2 cellular contexts compared by ENCODE assay signal in the genomic region with DNA sequence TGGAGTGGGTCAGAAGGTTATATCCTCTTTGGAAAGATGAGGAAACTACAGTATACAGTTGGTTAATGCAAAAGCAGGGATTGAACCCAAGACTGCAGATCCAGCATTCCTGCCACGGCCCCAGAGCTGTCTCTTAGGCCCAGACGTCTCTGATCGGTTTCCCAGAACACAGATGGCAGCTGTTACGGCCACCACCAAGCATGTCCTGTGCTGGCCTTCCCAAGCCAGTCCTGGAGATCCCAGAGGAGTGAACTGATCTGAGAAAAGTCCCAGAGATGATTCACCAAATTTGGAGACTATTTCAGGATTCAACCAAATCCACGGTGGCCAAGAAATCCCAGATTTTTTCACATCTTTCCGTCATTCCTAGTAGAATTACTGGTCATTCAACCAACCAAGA.
TF ChIP-seq lines count a peak whose summit lies in the region.

No MANE protein-coding gene starts in this region.

TF ChIP-seq in A549, 52 proteins besides CTCF, POLR2A, EP300 and RAD21:
- TF ChIP-seq ZC3H11A (IDR thresholded peaks at IDR 0.05) (no peak), HOXB5 (CRISPR knock-in tag; IDR thresholded peaks at IDR 0.05) (no peak), EHF (CRISPR knock-in tag; IDR thresholded peaks at IDR 0.05) (no peak), GATA3 (IDR thresholded peaks at IDR 0.05; ENCODE audit: borderline replicate concordance) (no peak), MAFK (IDR thresholded peaks at IDR 0.05; ENCODE audit: partially characterized antibody) (no peak), PBX3 (IDR thresholded peaks at IDR 0.05) (no peak), FOXS1 (CRISPR knock-in tag; IDR thresholded peaks at IDR 0.05) (no peak), MAZ (IDR thresholded peaks at IDR 0.05; ENCODE audit: borderline replicate concordance, low read depth, low read length) (no peak), ZNF302 (CRISPR knock-in tag; IDR thresholded peaks at IDR 0.05) (no peak), CEBPB (IDR thresholded peaks at IDR 0.05) (no peak), RARB (CRISPR knock-in tag; IDR thresholded peaks at IDR 0.05) (no peak), EHMT2 (IDR thresholded peaks at IDR 0.05; ENCODE audit: low read depth) (no peak), FOSB (CRISPR knock-in tag; IDR thresholded peaks at IDR 0.05) (no peak), MYC (IDR thresholded peaks at IDR 0.05; ENCODE audit: borderline replicate concordance, low read length) (no peak), JUNB (IDR thresholded peaks at IDR 0.05) (no peak)
- TF ChIP-seq, protein P1, sequence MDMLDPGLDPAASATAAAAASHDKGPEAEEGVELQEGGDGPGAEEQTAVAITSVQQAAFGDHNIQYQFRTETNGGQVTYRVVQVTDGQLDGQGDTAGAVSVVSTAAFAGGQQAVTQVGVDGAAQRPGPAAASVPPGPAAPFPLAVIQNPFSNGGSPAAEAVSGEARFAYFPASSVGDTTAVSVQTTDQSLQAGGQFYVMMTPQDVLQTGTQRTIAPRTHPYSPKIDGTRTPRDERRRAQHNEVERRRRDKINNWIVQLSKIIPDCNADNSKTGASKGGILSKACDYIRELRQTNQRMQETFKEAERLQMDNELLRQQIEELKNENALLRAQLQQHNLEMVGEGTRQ (IDR thresholded peaks at IDR 0.05) = no peak

TF ChIP-seq in GM12878, 131 proteins besides CTCF, POLR2A, EP300 and RAD21:
- TF ChIP-seq ASH2L (IDR thresholded peaks at IDR 0.05; ENCODE audit: borderline replicate concordance, low read depth) = no peak
- TF ChIP-seq POLR2AphosphoS2 (IDR thresholded peaks at IDR 0.05; ENCODE audit: low read depth, low read length) = no peak
- TF ChIP-seq SIN3A (IDR thresholded peaks at IDR 0.05; ENCODE audit: low read depth, low read length) = no peak
- TF ChIP-seq, protein P2, sequence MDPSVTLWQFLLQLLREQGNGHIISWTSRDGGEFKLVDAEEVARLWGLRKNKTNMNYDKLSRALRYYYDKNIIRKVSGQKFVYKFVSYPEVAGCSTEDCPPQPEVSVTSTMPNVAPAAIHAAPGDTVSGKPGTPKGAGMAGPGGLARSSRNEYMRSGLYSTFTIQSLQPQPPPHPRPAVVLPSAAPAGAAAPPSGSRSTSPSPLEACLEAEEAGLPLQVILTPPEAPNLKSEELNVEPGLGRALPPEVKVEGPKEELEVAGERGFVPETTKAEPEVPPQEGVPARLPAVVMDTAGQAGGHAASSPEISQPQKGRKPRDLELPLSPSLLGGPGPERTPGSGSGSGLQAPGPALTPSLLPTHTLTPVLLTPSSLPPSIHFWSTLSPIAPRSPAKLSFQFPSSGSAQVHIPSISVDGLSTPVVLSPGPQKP (IDR thresholded peaks at IDR 0.05; ENCODE audit: low read depth, low read length) = no peak
- TF ChIP-seq YY1 (IDR thresholded peaks at IDR 0.05; ENCODE audit: low read depth, low read length) = no peak
- TF ChIP-seq CHD2 (IDR thresholded peaks at IDR 0.05; ENCODE audit: borderline replicate concordance, low read depth, low read length) = no peak
- TF ChIP-seq CBFB (IDR thresholded peaks at IDR 0.05; ENCODE audit: low read depth) = no peak
- TF ChIP-seq, protein P3, sequence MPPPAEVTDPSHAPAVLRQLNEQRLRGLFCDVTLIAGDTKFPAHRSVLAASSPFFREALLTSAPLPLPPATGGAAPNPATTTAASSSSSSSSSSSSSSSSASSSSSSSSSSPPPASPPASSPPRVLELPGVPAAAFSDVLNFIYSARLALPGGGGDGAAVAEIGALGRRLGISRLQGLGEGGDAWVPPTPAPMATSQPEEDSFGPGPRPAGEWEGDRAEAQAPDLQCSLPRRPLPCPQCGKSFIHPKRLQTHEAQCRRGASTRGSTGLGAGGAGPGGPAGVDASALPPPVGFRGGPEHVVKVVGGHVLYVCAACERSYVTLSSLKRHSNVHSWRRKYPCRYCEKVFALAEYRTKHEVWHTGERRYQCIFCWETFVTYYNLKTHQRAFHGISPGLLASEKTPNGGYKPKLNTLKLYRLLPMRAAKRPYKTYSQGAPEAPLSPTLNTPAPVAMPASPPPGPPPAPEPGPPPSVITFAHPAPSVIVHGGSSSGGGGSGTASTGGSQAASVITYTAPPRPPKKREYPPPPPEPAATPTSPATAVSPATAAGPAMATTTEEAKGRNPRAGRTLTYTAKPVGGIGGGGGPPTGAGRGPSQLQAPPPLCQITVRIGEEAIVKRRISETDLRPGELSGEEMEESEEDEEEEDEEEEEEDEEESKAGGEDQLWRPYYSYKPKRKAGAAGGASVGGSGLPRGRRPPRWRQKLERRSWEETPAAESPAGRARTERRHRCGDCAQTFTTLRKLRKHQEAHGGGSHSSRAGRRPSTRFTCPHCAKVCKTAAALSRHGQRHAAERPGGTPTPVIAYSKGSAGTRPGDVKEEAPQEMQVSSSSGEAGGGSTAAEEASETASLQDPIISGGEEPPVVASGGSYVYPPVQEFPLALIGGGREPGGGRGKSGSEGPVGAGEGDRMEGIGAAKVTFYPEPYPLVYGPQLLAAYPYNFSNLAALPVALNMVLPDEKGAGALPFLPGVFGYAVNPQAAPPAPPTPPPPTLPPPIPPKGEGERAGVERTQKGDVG (CRISPR knock-in tag; IDR thresholded peaks at IDR 0.05) = no peak
- no peak for TF ChIP-seq ZSCAN29 (IDR thresholded peaks at IDR 0.05)
- TF ChIP-seq JUND (IDR thresholded peaks at IDR 0.05; ENCODE audit: low read depth, low read length) = no peak
- TF ChIP-seq PRDM15 (CRISPR knock-in tag; IDR thresholded peaks at IDR 0.05) = no peak
- TF ChIP-seq MEF2B (IDR thresholded peaks at IDR 0.05; ENCODE audit: partially characterized antibody, poor library complexity, severe bottlenecking) = no peak
- TF ChIP-seq HDAC6 (IDR thresholded peaks at IDR 0.05; ENCODE audit: unreplicated experiment) = no peak
- TF ChIP-seq IRF5 (IDR thresholded peaks at IDR 0.05; ENCODE audit: borderline replicate concordance) = no peak
